9 cellular contexts compared by ENCODE assay signal in genomic region chr13:97339019-97339988, GRCh38.
A peak's percentile ranks its signal among the peaks of the same experiment; 100 is the strongest.
DNase-seq lines count a peak whose midpoint lies in the region; ATAC-seq and TF ChIP-seq lines count a peak whose summit lies in the region.
"Had no signal": no experiment of that assay in that cellular context is flagged by ENCODE, and none has a peak within 500 bp of the region (broad histone marks: within the 10 kb centered on the region; RNA-seq: fewer than 3 reads in every experiment).

No MANE protein-coding gene starts in this region.

- DNase-seq in AG20443 (ENCODE audit: low spot score) (peak; percentile 88), T-helper 17 cell (no peak), foreskin fibroblast (peak; percentile 94 to 97), progenitor cell of endocrine pancreas (ENCODE audit: low spot score, unreplicated experiment) (no peak), NCI-H1436 treated with DMSO at 0.1 percent for 48 hours (lab: John Stamatoyannopoulos, UW) (no peak), GM13977 (ENCODE audit: low spot score) (no peak), GM19238 (ENCODE audit: insufficient read length, low spot score) (no peak)
- DNase-seq: NCI-H2081 treated with DMSO at 0.1 percent for 48 hours had no signal

- H3K36me3 Mint-ChIP-seq in T-helper 17 cell (ENCODE audit: low read depth) = peaks cover 3% of the 10 kb centered on the region
- H3K36me3 Mint-ChIP-seq in progenitor cell of endocrine pancreas (ENCODE audit: insufficient read depth) = peaks cover 16% of the 10 kb centered on the region

- peaks cover 3% of the 10 kb centered on the region for H3K9me3 Mint-ChIP-seq in progenitor cell of endocrine pancreas (ENCODE audit: low read depth)

- H3K9me3 ChIP-seq in T-helper 17 cell (ENCODE audit: control insufficient read depth, low read length, poor library complexity, severe bottlenecking) = no peaks in the 10 kb centered on the region

- no peak for TF ChIP-seq CTCF in foreskin fibroblast (IDR thresholded peaks at IDR 0.05; ENCODE audit: low read depth, low read length)
- no peak for TF ChIP-seq CTCF in progenitor cell of endocrine pancreas (IDR thresholded peaks at IDR 0.05; ENCODE audit: unreplicated experiment)
- TF ChIP-seq CTCF in GM13977 (IDR thresholded peaks at IDR 0.05; ENCODE audit: extremely low read depth, insufficient read depth, missing control alignments) = no peak

- ATAC-seq in T-helper 17 cell (no peak), GM18873 (IDR thresholded peaks at IDR 0.05; ENCODE audit: low FRiP score, unreplicated experiment) (no peak)

- H3K27me3 Mint-ChIP-seq in T-helper 17 cell (no peaks in the 10 kb centered on the region), progenitor cell of endocrine pancreas (no peaks in the 10 kb centered on the region)

- in situ Hi-C loops in GM13977 (cut with MboI; ENCODE audit: low pct_unique_long_range_greater_than_20kb, low sequenced_read_pairs, unreplicated experiment) = no loop called here

- H3K4me3 Mint-ChIP-seq in T-helper 17 cell (no peak overlapping the region), progenitor cell of endocrine pancreas (ENCODE audit: low read depth) (no peak overlapping the region)

- H3K4me3 ChIP-seq in foreskin fibroblast (ENCODE audit: low read depth in 1 of 2, low read length in 2 of 2) = peak overlapping the region in 1 of 2 donors; percentile 16

- H3K4me1 Mint-ChIP-seq in T-helper 17 cell (peaks cover 2% of the 10 kb centered on the region), progenitor cell of endocrine pancreas (ENCODE audit: low read depth) (peaks cover 30% of the 10 kb centered on the region)

- H3K27ac Mint-ChIP-seq in T-helper 17 cell = peak overlapping the region; percentile 49
- peak overlapping the region; percentile 26 for H3K27ac Mint-ChIP-seq in progenitor cell of endocrine pancreas

Comparison
In these comparisons a context has a peak if more than half of its experiments do, and no peak if none do; other contexts are left out.
1. DNase-seq: peak in AG20443 (single experiment) and foreskin fibroblast (2 of 2); none in T-helper 17 cell (0 of 3), progenitor cell of endocrine pancreas (single experiment), NCI-H1436 treated with DMSO at 0.1 percent for 48 hours (single experiment), GM13977 (single experiment) and GM19238 (single experiment).